In genomic region chr15:98776607-98777281, GRCh38 we compare ENCODE assay signal across 8 cellular contexts.
DNase-seq lines count a peak whose midpoint lies in the region; ATAC-seq and TF ChIP-seq lines count a peak whose summit lies in the region.

No MANE protein-coding gene starts in this region.

- POLR2A ChIA-PET in MCF 10A (lab: Yijun Ruan, JAX) = interaction anchor here (0.9 kb wide), 1 partner anchor 74 kb away, joined by 3 read pairs; no protein-coding TSS in a partner anchor

- no peaks in the 10 kb centered on the region for H3K9me3 Mint-ChIP-seq in MCF 10A (ENCODE audit: unreplicated experiment)

- H3K36me3 ChIP-seq in breast epithelium = no peaks in the 10 kb centered on the region

- no peak for TF ChIP-seq POLR2A in breast epithelium (IDR thresholded peaks at IDR 0.05)

- H3K27ac Mint-ChIP-seq in MCF 10A (ENCODE audit: low read depth, unreplicated experiment) = no peak overlapping the region

- H3K27me3 Mint-ChIP-seq in MCF 10A (ENCODE audit: insufficient read depth, unreplicated experiment) = no peaks in the 10 kb centered on the region

- peak overlapping the region in 1 of 3 donors; percentile 9 for H3K4me3 ChIP-seq in breast epithelium

- peaks cover 0 to 5% of the 10 kb centered on the region in 2 donors for H3K4me1 ChIP-seq in breast epithelium

- no peaks in the 10 kb centered on the region for H3K36me3 Mint-ChIP-seq in MCF 10A (ENCODE audit: insufficient read depth, unreplicated experiment)

- CTCF ChIA-PET in MCF 10A (lab: Yijun Ruan, JAX) = no interaction called here

- intact Hi-C loops in breast epithelium (cut with DNase I; ENCODE audit: low total_unique reads) = no loop called here
- intact Hi-C loops in MCF 10A (cut with micrococcal nuclease) = loop anchor here (10.0 kb wide), 2 partner anchors 262 to 298 kb away; no protein-coding TSS in a partner anchor

- H3K4me1 Mint-ChIP-seq in MCF 10A (ENCODE audit: insufficient read depth, unreplicated experiment) = no peaks in the 10 kb centered on the region

- TF ChIP-seq CTCF in breast epithelium (IDR thresholded peaks at IDR 0.05) (no peak), MCF 10A (IDR thresholded peaks at IDR 0.05; ENCODE audit: unreplicated experiment) (no peak)

- ATAC-seq in HG03457 (IDR thresholded peaks at IDR 0.05; ENCODE audit: unreplicated experiment) (peak; percentile 54), HG02840 (IDR thresholded peaks at IDR 0.05; ENCODE audit: low FRiP score, unreplicated experiment) (no peak)

- no peaks in the 10 kb centered on the region for H3K27me3 ChIP-seq in breast epithelium

- peak overlapping the region; percentile 85 for H3K27ac ChIP-seq in breast epithelium

- BruUV-seq in MCF 10A (replicated peaks; lab: Mats Ljungman, UMichigan) = no TSS peak

- peak in 1 of 2 donors; percentile 71 for DNase-seq in breast epithelium (ENCODE audit: low spot score in 2 of 2)
- DNase-seq in MCF 10A (ENCODE audit: unreplicated experiment) = no peak
- peak; percentile 8 for DNase-seq in activated gamma-delta T cell treated with anti-CD3 and anti-CD28 coated beads, Interleukin-2, amount 50 U/mL, for 16 hours (ENCODE audit: low read depth)
- DNase-seq in left kidney (ENCODE audit: low read depth, low spot score) = peak; percentile 98
- no peak for DNase-seq in inferior parietal cortex (ENCODE audit: extremely low spot score)
- no peak for DNase-seq in NCI-H1105 treated with DMSO at 0.1 percent for 48 hours (lab: John Stamatoyannopoulos, UW)

- no peak overlapping the region for H3K4me3 Mint-ChIP-seq in MCF 10A (ENCODE audit: unreplicated experiment)

- no peaks in the 10 kb centered on the region for H3K9me3 ChIP-seq in breast epithelium

Comparison
In these comparisons a context has a peak if more than half of its experiments do, and no peak if none do; other contexts are left out.
1. DNase-seq: peak in activated gamma-delta T cell treated with anti-CD3 and anti-CD28 coated beads, Interleukin-2, amount 50 U/mL, for 16 hours (single experiment) and left kidney (single experiment); none in MCF 10A (single experiment), inferior parietal cortex (single experiment) and NCI-H1105 treated with DMSO at 0.1 percent for 48 hours (single experiment).